ENCODE assay signal across 9 cellular contexts in genomic region chr7:159281573-159281972, GRCh38.
"Had no signal": no experiment of that assay in that cellular context is flagged by ENCODE, and none has a peak within 500 bp of the region (broad histone marks: within the 10 kb centered on the region; RNA-seq: fewer than 3 reads in every experiment).

No MANE protein-coding gene starts in this region.

- H3K4me3 ChIP-seq: GM23248, GM23338, HAP-1 had no signal

- DNase-seq: GM23248, GOT3, H7, H9, HCEC 1CT, HFFc6 had no signal

- ATAC-seq: GM23338, HCT116 had no signal

- H3K9me3 ChIP-seq: HAP-1 had no signal

- H3K27ac ChIP-seq: GM23248 had no signal

- H3K4me1 ChIP-seq: HAP-1 had no signal

- H3K36me3 ChIP-seq: HAP-1 had no signal
